10 cellular contexts compared by ENCODE assay signal in genomic region chr4:183430317-183430986, GRCh38. TPM values are rescaled to one million over a fixed set of nuclear protein-coding genes. Genes with fewer than 3 reads are reported as not detected.
DNase-seq lines count a peak whose midpoint lies in the region; ATAC-seq and TF ChIP-seq lines count a peak whose summit lies in the region.
"Had no signal": no experiment of that assay in that cellular context is flagged by ENCODE, and none has a peak within 500 bp of the region (broad histone marks: within the 10 kb centered on the region; RNA-seq: fewer than 3 reads in every experiment).

No MANE protein-coding gene starts in this region.

- H3K4me1 ChIP-seq in tibial artery, result no peaks in the 10 kb centered on the region
- H3K4me1 ChIP-seq: sigmoid colon, SJSA1 had no signal

- peaks cover 0 to 3% of the 10 kb centered on the region in 2 donors for H3K27me3 ChIP-seq in tibial artery
- H3K27me3 ChIP-seq: sigmoid colon, SJSA1 had no signal

- H3K36me3 ChIP-seq in tibial artery, result no peaks in the 10 kb centered on the region
- H3K36me3 ChIP-seq: sigmoid colon, SJSA1 had no signal

- H3K9me3 ChIP-seq in tibial artery, result no peaks in the 10 kb centered on the region
- H3K9me3 ChIP-seq: sigmoid colon, SJSA1 had no signal

- POLR2A ChIA-PET in activated naive CD8-positive, alpha-beta T cell treated with anti-CD3 and anti-CD28 coated beads, Interleukin-2, amount 10 ng/mL, durations not matched to agents 7 days and 5 days (lab: Charles Lee), result interaction anchor here (1.7 to 5.6 kb wide), 2 partner anchors 12 to 23 kb away, joined by 5 to 47 read pairs; partner anchors contain the start of gene CDKN2AIP

- intact Hi-C loops in tibial artery (cut with DNase I; ENCODE audit: low total_unique reads), result no loop called here

- H3K4me3 Mint-ChIP-seq in activated naive CD8-positive, alpha-beta T cell treated with anti-CD3 and anti-CD28 coated beads, Interleukin-2, amount 10 ng/mL, durations not matched to agents 7 days and 5 days, result peak overlapping the region; percentile 48
- H3K4me3 Mint-ChIP-seq in type B pancreatic cell, result no peak overlapping the region

- no peak overlapping the region for H3K4me3 ChIP-seq in tibial artery
- H3K4me3 ChIP-seq: sigmoid colon, SJSA1 had no signal

- H3K27ac ChIP-seq in tibial artery, result no peak overlapping the region
- H3K27ac ChIP-seq: sigmoid colon, SJSA1 had no signal

- H3K4me1 Mint-ChIP-seq in activated naive CD8-positive, alpha-beta T cell treated with anti-CD3 and anti-CD28 coated beads, Interleukin-2, amount 10 ng/mL, durations not matched to agents 7 days and 5 days, result peaks cover 24% of the 10 kb centered on the region
- peaks cover 15% of the 10 kb centered on the region for H3K4me1 Mint-ChIP-seq in type B pancreatic cell (ENCODE audit: unreplicated experiment)

- ATAC-seq in activated naive CD8-positive, alpha-beta T cell treated with anti-CD3 and anti-CD28 coated beads, Interleukin-2, amount 10 ng/mL, durations not matched to agents 7 days and 5 days (ENCODE audit: low read depth), result peak; percentile 96
- ATAC-seq in HG02678 (IDR thresholded peaks at IDR 0.05; ENCODE audit: unreplicated experiment), result no peak

- peaks cover 2% of the 10 kb centered on the region for H3K36me3 Mint-ChIP-seq in activated naive CD8-positive, alpha-beta T cell treated with anti-CD3 and anti-CD28 coated beads, Interleukin-2, amount 10 ng/mL, durations not matched to agents 7 days and 5 days
- no peaks in the 10 kb centered on the region for H3K36me3 Mint-ChIP-seq in type B pancreatic cell

- no peaks in the 10 kb centered on the region for H3K9me3 Mint-ChIP-seq in activated naive CD8-positive, alpha-beta T cell treated with anti-CD3 and anti-CD28 coated beads, Interleukin-2, amount 10 ng/mL, durations not matched to agents 7 days and 5 days
- no peaks in the 10 kb centered on the region for H3K9me3 Mint-ChIP-seq in type B pancreatic cell

- peak; percentile 14 for DNase-seq in activated naive CD4-positive, alpha-beta T cell treated with Interleukin-2 at 50 U/mL for 16 hours
- no peak for DNase-seq in activated naive CD4-positive, alpha-beta T cell treated with anti-CD3 and anti-CD28 coated beads, Interleukin-2, amount 50 U/mL, for 16 hours
- DNase-seq in activated naive CD8-positive, alpha-beta T cell treated with anti-CD3 and anti-CD28 coated beads, Interleukin-2, amount 10 ng/mL, durations not matched to agents 7 days and 5 days, result peak; percentile 39
- DNase-seq in iris pigment epithelial cell (ENCODE audit: low read depth), result peak; percentile 19
- DNase-seq in type B pancreatic cell (ENCODE audit: extremely low spot score, unreplicated experiment), result peak; percentile 36
- no peak for DNase-seq in tibial artery
- DNase-seq in NCI-H1436 treated with DMSO at 0.1 percent for 48 hours (lab: John Stamatoyannopoulos, UW), result no peak
- DNase-seq: sigmoid colon had no signal

- no peaks in the 10 kb centered on the region for H3K27me3 Mint-ChIP-seq in activated naive CD8-positive, alpha-beta T cell treated with anti-CD3 and anti-CD28 coated beads, Interleukin-2, amount 10 ng/mL, durations not matched to agents 7 days and 5 days
- no peaks in the 10 kb centered on the region for H3K27me3 Mint-ChIP-seq in type B pancreatic cell

- peak overlapping the region; percentile 78 for H3K27ac Mint-ChIP-seq in activated naive CD8-positive, alpha-beta T cell treated with anti-CD3 and anti-CD28 coated beads, Interleukin-2, amount 10 ng/mL, durations not matched to agents 7 days and 5 days
- H3K27ac Mint-ChIP-seq in type B pancreatic cell, result peak overlapping the region; percentile 75

- TF ChIP-seq CTCF in type B pancreatic cell (conservative IDR thresholded peaks at IDR 0.05) (no peak), tibial artery (IDR thresholded peaks at IDR 0.05) (no peak)

RNA-seq across cellular contexts. Expression of gene CDKN2AIP, which starts 14.0 kb away (rescaled TPM):
- 10 to 100 TPM; 38.8 to 39.8 TPM for total RNA-seq in activated naive CD8-positive, alpha-beta T cell treated with anti-CD3 and anti-CD28 coated beads, Interleukin-2, amount 10 ng/mL, durations not matched to agents 7 days and 5 days
- 29.7 and 57.5 TPM in 2 replicates for total RNA-seq in type B pancreatic cell (ENCODE audit: low replicate concordance)

Comparison
In these comparisons a context has a peak if more than half of its experiments do, and no peak if none do; other contexts are left out.
1. DNase-seq: peak in activated naive CD4-positive, alpha-beta T cell treated with Interleukin-2 at 50 U/mL for 16 hours (single experiment), activated naive CD8-positive, alpha-beta T cell treated with anti-CD3 and anti-CD28 coated beads, Interleukin-2, amount 10 ng/mL, durations not matched to agents 7 days and 5 days (single experiment), iris pigment epithelial cell (single experiment) and type B pancreatic cell (single experiment); none in activated naive CD4-positive, alpha-beta T cell treated with anti-CD3 and anti-CD28 coated beads, Interleukin-2, amount 50 U/mL, for 16 hours (single experiment), tibial artery (0 of 2) and NCI-H1436 treated with DMSO at 0.1 percent for 48 hours (single experiment).